ENCODE assay signal across 8 cellular contexts in genomic region chr16:57372372-57373116, GRCh38. TPM values are rescaled to one million over a fixed set of nuclear protein-coding genes. Genes with fewer than 3 reads are reported as not detected.
A peak's percentile ranks its signal among the peaks of the same experiment; 100 is the strongest.
DNase-seq lines count a peak whose midpoint lies in the region; ATAC-seq, FAIRE-seq and TF ChIP-seq lines count a peak whose summit lies in the region.

CX3CL1 (plus strand) TSS chr16:57372490; CDS start chr16:57372569, 79 bp downstream.

- peak within 1 kb of the TSS; percentile 61 to 73 for H3K4me3 ChIP-seq in gastroesophageal sphincter
- H3K4me3 ChIP-seq in neuron (ENCODE audit: low read length), result peak within 1 kb of the TSS; percentile 57

- peak; percentile 74 for FAIRE-seq in RCC 7860 (lab: Jason Lieb, UNC)

- DNase-seq in COLO829 (ENCODE audit: low spot score), result peak; percentile 83
- DNase-seq in RCC 7860 (ENCODE audit: low spot score), result peak; percentile 85
- DNase-seq in activated CD8-positive, alpha-beta memory T cell treated with anti-CD3 and anti-CD28 coated beads, Interleukin-2, amount 50 U/mL, for 48 hours, result no peak
- DNase-seq in GM19240 (ENCODE audit: insufficient read length, low spot score), result no peak

- peak; percentile 75 to 77 for TF ChIP-seq POLR2A in gastroesophageal sphincter (IDR thresholded peaks at IDR 0.05)

- TF ChIP-seq CTCF in gastroesophageal sphincter (IDR thresholded peaks at IDR 0.05), result peak in 3 of 4 experiments; percentile 21 to 40 (median 30)

- H3K36me3 ChIP-seq in gastroesophageal sphincter, result no peaks in the 10 kb centered on the region
- H3K36me3 ChIP-seq in neuron (ENCODE audit: insufficient read depth, low read length), result no peaks in the 10 kb centered on the region

- H2AFZ ChIP-seq in neuron (ENCODE audit: low read depth, low read length), result peak within 1 kb of the TSS; percentile 37

- ATAC-seq in gastroesophageal sphincter (peak; percentile 91), HG03342 (IDR thresholded peaks at IDR 0.05; ENCODE audit: unreplicated experiment) (no peak), GM21529 (IDR thresholded peaks at IDR 0.05; ENCODE audit: unreplicated experiment) (no peak)

- H3K27me3 ChIP-seq in gastroesophageal sphincter, result no peaks in the 10 kb centered on the region
- H3K27me3 ChIP-seq in neuron (ENCODE audit: insufficient read depth, low read length), result peaks cover 5% of the 10 kb centered on the region

- H3K9me3 ChIP-seq in gastroesophageal sphincter (no peaks in the 10 kb centered on the region), neuron (ENCODE audit: low read length) (no peaks in the 10 kb centered on the region)

- H3K4me1 ChIP-seq in gastroesophageal sphincter, result peaks cover 0 to 65% (median 11%) of the 10 kb centered on the region in 3 donors
- peaks cover 25% of the 10 kb centered on the region for H3K4me1 ChIP-seq in neuron (ENCODE audit: insufficient read depth, low read length)

- WGBS in gastroesophageal sphincter (ENCODE audit: low coverage in 1 of 2), 2 donors, result 0% methylated on average over 4 of the region's 23 CpGs; no CpG with 5 or more reads in 1 of the 2 donors

- H3K27ac ChIP-seq in gastroesophageal sphincter, result peak within 1 kb of the TSS; percentile 88 to 97 (median 96)

- no peak for TF ChIP-seq EP300 in gastroesophageal sphincter (IDR thresholded peaks at IDR 0.05)

RNA-seq across cellular contexts. Expression of gene CX3CL1, which starts in this region (rescaled TPM):
- 10 to 100 TPM; 18.6 to 45.8 (median 30.5) TPM for total RNA-seq in gastroesophageal sphincter

Comparison
In these comparisons a context has a peak if more than half of its experiments do, and no peak if none do; other contexts are left out.
1. DNase-seq: peak in COLO829 (single experiment) and RCC 7860 (single experiment); none in activated CD8-positive, alpha-beta memory T cell treated with anti-CD3 and anti-CD28 coated beads, Interleukin-2, amount 50 U/mL, for 48 hours (single experiment) and GM19240 (single experiment).